Comparison of ENCODE assay signal across 1 cellular context in genomic region chr7:37218956-37219355, GRCh38.
TF ChIP-seq lines count a peak whose summit lies in the region.

No MANE protein-coding gene starts in this region.

TF ChIP-seq in WTC11, 78 proteins besides CTCF, POLR2A, EP300 and RAD21 (continued from another document):
- no peak for TF ChIP-seq AFF4 (CRISPR knock-in tag; IDR thresholded peaks at IDR 0.05; ENCODE audit: borderline replicate concordance)
- no peak for TF ChIP-seq ZNF416 (CRISPR knock-in tag; IDR thresholded peaks at IDR 0.05)
- TF ChIP-seq E2F1 (CRISPR knock-in tag; IDR thresholded peaks at IDR 0.05): no peak
- no peak for TF ChIP-seq SOX15 (CRISPR knock-in tag; IDR thresholded peaks at IDR 0.05)
- no peak for TF ChIP-seq ZNF512 (CRISPR knock-in tag; IDR thresholded peaks at IDR 0.05; ENCODE audit: borderline replicate concordance)
- TF ChIP-seq NFE2L1 (CRISPR knock-in tag; IDR thresholded peaks at IDR 0.05): no peak
- no peak for TF ChIP-seq ZNF138 (CRISPR knock-in tag; conservative IDR thresholded peaks at IDR 0.05)
- no peak for TF ChIP-seq IRF1 (CRISPR knock-in tag; IDR thresholded peaks at IDR 0.05)
TF ChIP-seq in WTC11: peak in this region for 0.
